ENCODE assay signal across 8 cellular contexts in genomic region chr16:31073073-31073822, GRCh38. TPM values are rescaled to one million over a fixed set of nuclear protein-coding genes. Genes with fewer than 3 reads are reported as not detected.
A peak's percentile ranks its signal among the peaks of the same experiment; 100 is the strongest.
DNase-seq lines count a peak whose midpoint lies in the region; ATAC-seq, FAIRE-seq and TF ChIP-seq lines count a peak whose summit lies in the region.

No MANE protein-coding gene starts in this region.

- peaks cover 17% of the 10 kb centered on the region for H3K36me3 Mint-ChIP-seq in HFFc6 (ENCODE audit: low read depth)
- peaks cover 21% of the 10 kb centered on the region for H3K36me3 Mint-ChIP-seq in activated naive CD8-positive, alpha-beta T cell treated with anti-CD3 and anti-CD28 coated beads for 36 hours

- H3K9me3 Mint-ChIP-seq in HFFc6 = no peaks in the 10 kb centered on the region
- H3K9me3 Mint-ChIP-seq in activated naive CD8-positive, alpha-beta T cell treated with anti-CD3 and anti-CD28 coated beads for 36 hours = no peaks in the 10 kb centered on the region

- H3K9me3 ChIP-seq in pancreas (no peaks in the 10 kb centered on the region), thymus (ENCODE audit: control insufficient read depth) (no peaks in the 10 kb centered on the region)

- H3K4me1 ChIP-seq in pancreas = peaks cover 0 to 12% (median 5%) of the 10 kb centered on the region in 3 donors
- peaks cover 15% of the 10 kb centered on the region for H3K4me1 ChIP-seq in thymus (ENCODE audit: control insufficient read depth, insufficient read depth, low read length)

- TF ChIP-seq CTCF in GM10266 (IDR thresholded peaks at IDR 0.05; ENCODE audit: control insufficient read depth, insufficient read depth, low read depth, missing control alignments) (no peak), HFFc6 (IDR thresholded peaks at IDR 0.05) (no peak), pancreas (IDR thresholded peaks at IDR 0.05) (no peak)

- ATAC-seq in Right ventricle myocardium inferior = peak; percentile 88
- ATAC-seq in pancreas = peak; percentile 88 to 93 (median 89)

- H3K27ac ChIP-seq in pancreas (peak overlapping the region; percentile 56 to 90 (median 83)), thymus (ENCODE audit: low read depth) (peak overlapping the region; percentile 98)

- FAIRE-seq in pancreas (lab: Jason Lieb, UNC) = no peak

- H3K4me3 ChIP-seq in pancreas (peak overlapping the region; percentile 65 to 100 (median 90)), thymus (ENCODE audit: low read length) (peak overlapping the region; percentile 100)

- H3K27ac Mint-ChIP-seq in HFFc6 = peak overlapping the region; percentile 97
- H3K27ac Mint-ChIP-seq in activated naive CD8-positive, alpha-beta T cell treated with anti-CD3 and anti-CD28 coated beads for 36 hours = peak overlapping the region; percentile 96

- no peaks in the 10 kb centered on the region for H3K27me3 Mint-ChIP-seq in HFFc6 (ENCODE audit: insufficient read depth)
- H3K27me3 Mint-ChIP-seq in activated naive CD8-positive, alpha-beta T cell treated with anti-CD3 and anti-CD28 coated beads for 36 hours = no peaks in the 10 kb centered on the region

- peak; percentile 93 for DNase-seq in GM10266 (ENCODE audit: extremely low spot score)
- peak; percentile 83 for DNase-seq in HFFc6
- peak; percentile 85 for DNase-seq in NAMALWA (ENCODE audit: low spot score)
- DNase-seq in SKM-1 treated with dmso at 0.1 percent for 144 hours (lab: John Stamatoyannopoulos, UW; ENCODE audit: unreplicated experiment) = peak; percentile 77
- DNase-seq in activated naive CD8-positive, alpha-beta T cell treated with anti-CD3 and anti-CD28 coated beads for 36 hours = peak; percentile 90
- peak; percentile 95 for DNase-seq in Right ventricle myocardium inferior (ENCODE audit: missing footprints)
- peak; percentile 88 to 94 (median 92) for DNase-seq in pancreas

- H3K4me1 Mint-ChIP-seq in HFFc6 (ENCODE audit: low read depth) = peaks cover 36% of the 10 kb centered on the region
- peaks cover 34% of the 10 kb centered on the region for H3K4me1 Mint-ChIP-seq in activated naive CD8-positive, alpha-beta T cell treated with anti-CD3 and anti-CD28 coated beads for 36 hours

- 0% methylated on average over 74 to 83 of the region's 83 CpGs for WGBS in pancreas, 2 donors
- WGBS in thymus = under 1% methylated on average over 83 of the region's 83 CpGs

- H3K27me3 ChIP-seq in pancreas (no peaks in the 10 kb centered on the region), thymus (ENCODE audit: control insufficient read depth, insufficient read depth) (no peaks in the 10 kb centered on the region)

- intact Hi-C loops in Right ventricle myocardium inferior (cut with DNase I) = loop anchor here (1.0 to 10.0 kb wide), 3 partner anchors 39 to 382 kb away; partner anchors contain the start of gene ARMC5
- intact Hi-C loops in pancreas (cut with DNase I) = no loop called here

- peak overlapping the region; percentile 99 for H3K4me3 Mint-ChIP-seq in HFFc6
- peak overlapping the region; percentile 98 for H3K4me3 Mint-ChIP-seq in activated naive CD8-positive, alpha-beta T cell treated with anti-CD3 and anti-CD28 coated beads for 36 hours

- H3K36me3 ChIP-seq in pancreas (peaks cover 0 to 18% (median 12%) of the 10 kb centered on the region in 3 donors), thymus (ENCODE audit: control insufficient read depth, insufficient read depth) (peaks cover 24% of the 10 kb centered on the region)

RNA-seq across cellular contexts. Expression of gene ZNF668, which starts 0.8 kb away (rescaled TPM):
- total RNA-seq in HFFc6 (2021; fragmentation: NEBNext Ultra II Directional; extraction: Animal tissue kit (Norgen Biotek cat#: 25700)) = 10 to 100 TPM; 15.0 to 24.5 (median 17.5) TPM
- 10 to 100 TPM; 17.3 to 18.5 TPM for total RNA-seq in activated naive CD8-positive, alpha-beta T cell treated with anti-CD3 and anti-CD28 coated beads for 36 hours
- total RNA-seq in Right ventricle myocardium inferior (5.3 TPM), pancreas (1 to 10 TPM; 1.5 to 5.5 (median 3.3) TPM)
- polyA plus RNA-seq in pancreas (1 to 10 TPM; 4.5 to 6.4 TPM), thymus (7.1 TPM)

RNA-seq across cellular contexts. Expression of gene ZNF646, which starts 1.0 kb away (rescaled TPM):
- total RNA-seq in HFFc6 (2021; fragmentation: NEBNext Ultra II Directional; extraction: Animal tissue kit (Norgen Biotek cat#: 25700)) = 10 to 100 TPM; 13.0 to 16.3 (median 14.7) TPM
- 10 to 100 TPM; 20.0 to 21.8 TPM for total RNA-seq in activated naive CD8-positive, alpha-beta T cell treated with anti-CD3 and anti-CD28 coated beads for 36 hours
- 9.9 TPM for total RNA-seq in Right ventricle myocardium inferior
- 10 to 100 TPM in 1 of 6 donors, 1 to 10 TPM in 5; 5.6 to 12.6 (median 7.0) TPM for total RNA-seq in pancreas
- polyA plus RNA-seq in pancreas = 10 to 100 TPM in 1 of 2 donors, 1 to 10 TPM in 1; 3.9 to 10.7 TPM
- 8.1 TPM for polyA plus RNA-seq in thymus

RNA-seq across cellular contexts. Expression of gene PRSS53, which starts 15.5 kb away (rescaled TPM):
- total RNA-seq in HFFc6 (2021; fragmentation: NEBNext Ultra II Directional; extraction: Animal tissue kit (Norgen Biotek cat#: 25700)) = 1 to 10 TPM in 5 of 6 experiments, under 1 TPM in 1; 0.85 to 2.6 (median 1.4) TPM
- total RNA-seq in activated naive CD8-positive, alpha-beta T cell treated with anti-CD3 and anti-CD28 coated beads for 36 hours = 1 to 10 TPM; 3.0 to 3.1 TPM
- total RNA-seq in Right ventricle myocardium inferior (0.62 TPM), pancreas (1 to 10 TPM in 5 of 6 donors, under 1 TPM in 1; 0.52 to 2.1 (median 1.3) TPM)
- polyA plus RNA-seq in pancreas (1 to 10 TPM; 5.3 to 8.2 TPM), thymus (2.9 TPM)

RNA-seq across cellular contexts. Expression of gene VKORC1, which starts 21.3 kb away (rescaled TPM):
- 100 to 1,000 TPM; 123 to 184 (median 130) TPM for total RNA-seq in HFFc6 (2021; fragmentation: NEBNext Ultra II Directional; extraction: Animal tissue kit (Norgen Biotek cat#: 25700))
- total RNA-seq in activated naive CD8-positive, alpha-beta T cell treated with anti-CD3 and anti-CD28 coated beads for 36 hours = 10 to 100 TPM; 57.9 to 61.3 TPM
- total RNA-seq in Right ventricle myocardium inferior (41.1 TPM), pancreas (10 to 100 TPM; 37.7 to 54.3 (median 49.7) TPM)
- polyA plus RNA-seq in pancreas (10 to 100 TPM; 50.2 to 90.9 TPM), thymus (48.7 TPM)

RNA-seq across cellular contexts. Expression of gene BCKDK, which starts 34.9 kb away (rescaled TPM):
- 10 to 100 TPM; 56.8 to 64.8 (median 59.4) TPM for total RNA-seq in HFFc6 (2021; fragmentation: NEBNext Ultra II Directional; extraction: Animal tissue kit (Norgen Biotek cat#: 25700))
- total RNA-seq in activated naive CD8-positive, alpha-beta T cell treated with anti-CD3 and anti-CD28 coated beads for 36 hours = 10 to 100 TPM; 45.5 to 49.3 TPM
- total RNA-seq in Right ventricle myocardium inferior (79.7 TPM), pancreas (10 to 100 TPM; 25.7 to 64.2 (median 37.0) TPM)
- polyA plus RNA-seq in pancreas (10 to 100 TPM; 27.4 to 30.7 TPM), thymus (16.7 TPM)

Comparison
In these comparisons a context has a peak if more than half of its experiments do, and no peak if none do; other contexts are left out.
1. Peak in every context shown above with its lines: DNase-seq, ATAC-seq, H3K4me3 ChIP-seq and H3K27ac ChIP-seq.